ENCODE assay signal across 32 cellular contexts in genomic region chr4:160611181-160611580, GRCh38.
"Had no signal": no experiment of that assay in that cellular context is flagged by ENCODE, and none has a peak within 500 bp of the region (broad histone marks: within the 10 kb centered on the region; RNA-seq: fewer than 3 reads in every experiment).

No MANE protein-coding gene starts in this region.

- ATAC-seq: activated CD4-positive, alpha-beta T cell treated with anti-CD3 and anti-CD28 coated beads for 36 hours; activated CD4-positive, CD25-positive, alpha-beta regulatory T cell treated with anti-CD3 and anti-CD28 coated beads, Interleukin-2, amount 50 U/mL, for 24 hours; activated T-cell treated with anti-CD3 and anti-CD28 coated beads, Interleukin-2, amount 50 U/mL, for 4 hours; body of pancreas; WTC11 had no signal

- DNase-seq: activated CD4-positive, alpha-beta memory T cell treated with anti-CD3 and anti-CD28 coated beads for 36 hours; activated CD4-positive, alpha-beta T cell treated with anti-CD3 and anti-CD28 coated beads for 36 hours; activated CD4-positive, alpha-beta T cell treated with anti-CD3 and anti-CD28 coated beads, Interleukin-2, amount 10 ng/mL, durations not matched to agents 7 days and 5 days; activated CD8-positive, alpha-beta memory T cell treated with anti-CD3 and anti-CD28 coated beads, Interleukin-2, amount 50 U/mL, for 4 hours; activated effector memory CD4-positive, alpha-beta T cell treated with Interleukin-2 at 50 U/mL for 16 hours; activated naive CD4-positive, alpha-beta T cell; activated naive CD8-positive, alpha-beta T cell treated with anti-CD3 and anti-CD28 coated beads, Interleukin-2, amount 10 ng/mL, durations not matched to agents 7 days and 5 days; activated T-cell treated with anti-CD3 and anti-CD28 coated beads for 4 hours; activated T-cell treated with anti-CD3 and anti-CD28 coated beads, Interleukin-2, amount 50 U/mL, for 4 hours; adrenal gland; body of pancreas; Kasumi-1; KG1; NCI-H1092 treated with DMSO at 0.1 percent for 48 hours; NCI-H1417; NCI-H146; NCI-H187; NCI-H2029 treated with DMSO at 0.1 percent for 48 hours; NCI-H2107; NCI-H2171; NCI-H510A; NCI-H526; NCI-H82; OCI-M1; SHP77 treated with DMSO at 0.1 percent for 48 hours; SW 1271; T-helper 1 cell; T1000 had no signal

- H3K4me1 ChIP-seq: adrenal gland, body of pancreas, breast epithelium had no signal

- H3K27ac ChIP-seq: adrenal gland, body of pancreas, breast epithelium, coronary artery had no signal

- H3K27me3 ChIP-seq: adrenal gland, body of pancreas, breast epithelium had no signal
